In genomic region chr2:219722276-219722883, GRCh38 we compare ENCODE assay signal across 21 cellular contexts.
A peak's percentile ranks its signal among the peaks of the same experiment; 100 is the strongest.
DNase-seq lines count a peak whose midpoint lies in the region; ATAC-seq, FAIRE-seq and TF ChIP-seq lines count a peak whose summit lies in the region.
"Had no signal": no experiment of that assay in that cellular context is flagged by ENCODE, and none has a peak within 500 bp of the region (broad histone marks: within the 10 kb centered on the region; RNA-seq: fewer than 3 reads in every experiment).

No MANE protein-coding gene starts in this region.

- TF ChIP-seq CTCF in SK-N-SH (IDR thresholded peaks at IDR 0.05) (no peak), RWPE2 (IDR thresholded peaks at IDR 0.05; ENCODE audit: poor library complexity, severe bottlenecking) (no peak), fibroblast of mammary gland (conservative IDR thresholded peaks at IDR 0.05; ENCODE audit: control insufficient read depth, insufficient read depth, low read depth, low read length) (no peak)

- no peaks in the 10 kb centered on the region for H3K9me2 ChIP-seq in SK-N-SH

- CTCF ChIA-PET in SK-N-SH (lab: Yijun Ruan, JAX), result no interaction called here

- no peak for FAIRE-seq in GM12892 (lab: Jason Lieb, UNC)
- FAIRE-seq: A549 had no signal

- 0 out of 2 replicates have a peak overlapping the region, but pooled peaks have one; percentile 15 for H3K4me2 ChIP-seq in SK-N-SH
- H3K4me2 ChIP-seq: A549 had no signal

- ATAC-seq in SK-N-SH treated with all-trans-retinoic acid at 6 μM for 48 hours (no peak; the same call in 2 of the 3 replicates), RWPE2 (ENCODE audit: low read depth) (peak; percentile 94)
- ATAC-seq: stimulated activated naive CD8-positive, alpha-beta T cell treated with anti-CD3 and anti-CD28 coated beads, Interleukin-15, amount 100 ng/mL, for 72 hours had no signal

- no peak overlapping the region for H2AFZ ChIP-seq in SK-N-SH (ENCODE audit: low read depth)

- H3K27me3 ChIP-seq in SK-N-SH (ENCODE audit: insufficient read depth) (no peaks in the 10 kb centered on the region; the same call in 1 of the 2 replicates), RWPE2 (ENCODE audit: insufficient read depth, poor library complexity, severe bottlenecking) (no peaks in the 10 kb centered on the region)
- H3K27me3 ChIP-seq: esophagus squamous epithelium, heart right ventricle, right lobe of liver had no signal

- DNase-seq in SK-N-SH (no peak), RWPE2 (ENCODE audit: low spot score) (peak; percentile 80), fibroblast of mammary gland (ENCODE audit: low read depth) (peak; percentile 25), renal cortical epithelial cell (ENCODE audit: low read depth) (peak; percentile 85), GM12892 (ENCODE audit: insufficient read length) (no peak), DMS 273 (lab: John Stamatoyannopoulos, UW; ENCODE audit: unreplicated experiment) (no peak), occipital lobe (lab: John Stamatoyannopoulos, UW) (no peak)
- DNase-seq: activated naive CD4-positive, alpha-beta T cell treated with anti-CD3 and anti-CD28 coated beads, Interleukin-2, amount 10 ng/mL, durations not matched to agents 7 days and 5 days; activated T-cell treated with anti-CD3 and anti-CD28 coated beads for 4 hours; DMS79 treated with DMSO at 0.1 percent for 48 hours; esophagus squamous epithelium; heart right ventricle; HFFc6; kidney glomerular epithelial cell; NCI-H187; nucleus accumbens; right lobe of liver; stimulated activated CD4-positive, alpha-beta T cell treated with anti-CD3 and anti-CD28 coated beads, Interleukin-1b, Interleukin-23, amount 100 ng/mL, for 48 hours; stimulated activated naive CD8-positive, alpha-beta T cell treated with anti-CD3 and anti-CD28 coated beads, Interleukin-15, amount 100 ng/mL, for 72 hours had no signal

- H4K20me1 ChIP-seq in SK-N-SH (ENCODE audit: insufficient read depth), result no peaks in the 10 kb centered on the region

- H3K9ac ChIP-seq in SK-N-SH, result no peak overlapping the region

- no peaks in the 10 kb centered on the region for H3F3A ChIP-seq in SK-N-SH (replicated peaks; ENCODE audit: insufficient read depth)

- TF ChIP-seq EP300 in SK-N-SH (IDR thresholded peaks at IDR 0.05; ENCODE audit: borderline replicate concordance in 1 of 2, low read depth in 1 of 2, low read length in 1 of 2), result no peak

- H3K79me2 ChIP-seq in SK-N-SH (ENCODE audit: insufficient read depth), result no peaks in the 10 kb centered on the region

- H3K4me3 ChIP-seq in SK-N-SH (ENCODE audit: low read depth in 2 of 2, low read length in 1 of 2) (no peak overlapping the region), RWPE2 (ENCODE audit: severe bottlenecking) (no peak overlapping the region), fibroblast of mammary gland (ENCODE audit: control insufficient read depth, low read depth, low read length) (no peak overlapping the region)
- H3K4me3 ChIP-seq: A549, esophagus squamous epithelium, heart right ventricle, right lobe of liver had no signal

- POLR2A ChIA-PET in SK-N-SH (lab: Yijun Ruan, JAX), result no interaction called here

- no peaks in the 10 kb centered on the region for H3K9me3 ChIP-seq in SK-N-SH
- no peaks in the 10 kb centered on the region for H3K9me3 ChIP-seq in RWPE2 (ENCODE audit: severe bottlenecking)
- H3K9me3 ChIP-seq: A549, esophagus squamous epithelium, heart right ventricle, right lobe of liver had no signal

- H3K27ac ChIP-seq in SK-N-SH (ENCODE audit: low read depth in 2 of 2, low read length in 1 of 2), result no peak overlapping the region
- H3K27ac ChIP-seq in RWPE2 (ENCODE audit: poor library complexity, severe bottlenecking), result peak overlapping the region; percentile 3
- H3K27ac ChIP-seq: A549, esophagus squamous epithelium, heart right ventricle, right lobe of liver had no signal

- H3K4me1 ChIP-seq in SK-N-SH (ENCODE audit: control insufficient read depth in 1 of 2, insufficient read depth in 2 of 2, low read depth in 1 of 2, low read length in 1 of 2), result no peaks in the 10 kb centered on the region
- H3K4me1 ChIP-seq in RWPE2 (ENCODE audit: insufficient read depth, poor library complexity, severe bottlenecking), result peaks cover 11% of the 10 kb centered on the region
- H3K4me1 ChIP-seq: A549, esophagus squamous epithelium, right lobe of liver had no signal

- TF ChIP-seq RAD21 in SK-N-SH (IDR thresholded peaks at IDR 0.05; ENCODE audit: low read length), result no peak

- 57% methylated on average over 10 of the region's 10 CpGs for WGBS in SK-N-SH (ENCODE audit: low lambda C conversion rate)

- TF ChIP-seq POLR2A in GM12892 (IDR thresholded peaks at IDR 0.05; ENCODE audit: low read depth, low read length), result no peak

- H3K36me3 ChIP-seq in SK-N-SH (replicated peaks in 1 of 2; ENCODE audit: control insufficient read depth in 1 of 2, insufficient read depth in 2 of 2, low read length in 1 of 2) (no peaks in the 10 kb centered on the region), RWPE2 (ENCODE audit: low read depth) (no peaks in the 10 kb centered on the region)
- H3K36me3 ChIP-seq: esophagus squamous epithelium, heart right ventricle, right lobe of liver had no signal

TF ChIP-seq in SK-N-SH, 30 proteins besides CTCF, POLR2A, EP300 and RAD21:
- TF ChIP-seq ELF1 (IDR thresholded peaks at IDR 0.05) (no peak), RCOR1 (IDR thresholded peaks at IDR 0.05; ENCODE audit: low read length) (no peak), POLR2AphosphoS5 (IDR thresholded peaks at IDR 0.05; ENCODE audit: low read depth, low read length) (no peak), TEAD4 (IDR thresholded peaks at IDR 0.05; ENCODE audit: borderline replicate concordance, insufficient read depth) (no peak), GATA2 (CRISPR knock-in tag; IDR thresholded peaks at IDR 0.05) (no peak), TAF1 (IDR thresholded peaks at IDR 0.05; ENCODE audit: borderline replicate concordance, low read depth, low read length) (no peak), NFIC (IDR thresholded peaks at IDR 0.05; ENCODE audit: borderline replicate concordance) (peak; percentile 20; the same call in 1 of the 2 replicates), NRF1 (IDR thresholded peaks at IDR 0.05; ENCODE audit: low read depth, low read length) (no peak)

TF ChIP-seq in SK-N-SH treated with all-trans-retinoic acid at 6 μM for 48 hours, 23 proteins besides CTCF, POLR2A, EP300 and RAD21 (continues in another document):
- no peak for TF ChIP-seq RARB (CRISPR knock-in tag; IDR thresholded peaks at IDR 0.05)
- no peak for TF ChIP-seq PPARA (CRISPR knock-in tag; IDR thresholded peaks at IDR 0.05; ENCODE audit: borderline replicate concordance)
- TF ChIP-seq POU6F1 (CRISPR knock-in tag; IDR thresholded peaks at IDR 0.05; ENCODE audit: borderline replicate concordance, low read depth), result no peak
- no peak for TF ChIP-seq GLIS3 (CRISPR knock-in tag; IDR thresholded peaks at IDR 0.05)
- no peak for TF ChIP-seq ZNF8 (CRISPR knock-in tag; IDR thresholded peaks at IDR 0.05)
- no peak for TF ChIP-seq TSHZ2 (CRISPR knock-in tag; IDR thresholded peaks at IDR 0.05)
- TF ChIP-seq CSDC2 (CRISPR knock-in tag; IDR thresholded peaks at IDR 0.05), result no peak
- no peak for TF ChIP-seq SNAI2 (CRISPR knock-in tag; IDR thresholded peaks at IDR 0.05)
- TF ChIP-seq TOX (CRISPR knock-in tag; IDR thresholded peaks at IDR 0.05; ENCODE audit: borderline replicate concordance), result no peak
- TF ChIP-seq BACH2 (CRISPR knock-in tag; IDR thresholded peaks at IDR 0.05; ENCODE audit: borderline replicate concordance), result no peak
- TF ChIP-seq ZFP30 (CRISPR knock-in tag; IDR thresholded peaks at IDR 0.05), result no peak
- TF ChIP-seq ZNF70 (CRISPR knock-in tag; IDR thresholded peaks at IDR 0.05), result no peak

Comparison
In these comparisons a context has a peak if more than half of its experiments do, and no peak if none do; other contexts are left out.
1. DNase-seq: peak in RWPE2 (single experiment), fibroblast of mammary gland (single experiment) and renal cortical epithelial cell (single experiment); none in SK-N-SH (single experiment), GM12892 (single experiment), DMS 273 (single experiment) and occipital lobe (single experiment).